10 cellular contexts compared by ENCODE assay signal in the genomic region with DNA sequence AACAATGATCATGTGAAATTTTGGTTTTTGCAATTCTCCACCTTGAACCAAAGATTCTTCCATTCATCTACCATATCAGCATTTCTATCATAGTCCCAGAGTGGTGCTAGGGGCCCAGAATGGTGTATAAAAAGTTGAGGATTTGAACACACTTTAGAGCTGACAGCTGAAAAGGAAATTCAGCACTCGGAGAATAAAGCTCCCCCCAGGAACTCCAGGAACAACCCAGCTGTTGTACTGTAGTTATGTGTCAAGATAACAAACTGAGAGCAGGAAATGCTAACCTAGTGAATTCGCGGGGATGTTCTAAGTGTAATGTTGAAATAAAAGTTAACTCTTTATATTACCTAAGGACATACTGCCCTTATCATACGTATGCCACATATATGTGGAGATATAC.
A peak's percentile ranks its signal among the peaks of the same experiment; 100 is the strongest.
DNase-seq lines count a peak whose midpoint lies in the region; ATAC-seq and TF ChIP-seq lines count a peak whose summit lies in the region.
"Had no signal": no experiment of that assay in that cellular context is flagged by ENCODE, and none has a peak within 500 bp of the region (broad histone marks: within the 10 kb centered on the region; RNA-seq: fewer than 3 reads in every experiment).

No MANE protein-coding gene starts in this region.

- intact Hi-C loops in right lobe of liver (cut with DNase I): no loop called here

- H3K4me1 ChIP-seq in right lobe of liver (peaks cover 0 to 8% (median 0%) of the 10 kb centered on the region in 4 donors), thoracic aorta (ENCODE audit: control insufficient read depth in 1 of 2, low read depth in 2 of 2) (peaks cover 45 to 71% of the 10 kb centered on the region in 2 donors)

- TF ChIP-seq CTCF in coronary artery (IDR thresholded peaks at IDR 0.05) (no peak), right lobe of liver (IDR thresholded peaks at IDR 0.05) (no peak), thoracic aorta (IDR thresholded peaks at IDR 0.05) (no peak)

- H3K36me3 ChIP-seq in right lobe of liver (no peaks in the 10 kb centered on the region), thoracic aorta (no peaks in the 10 kb centered on the region)

- H3K4me3 ChIP-seq in coronary artery (peak overlapping the region; percentile 61), right lobe of liver (no peak overlapping the region), thoracic aorta (peak overlapping the region; percentile 60)

- 23% methylated on average over 4 of the region's 4 CpGs for WGBS in right lobe of liver (ENCODE audit: insufficient coverage, low coverage, low lambda C conversion rate, missing lambda C conversion rate)

- peak; percentile 63 for DNase-seq in NCI-H510A treated with DMSO at 0.1 percent for 48 hours (lab: John Stamatoyannopoulos, UW)
- no peak for DNase-seq in coronary artery (ENCODE audit: low spot score)
- DNase-seq in right lobe of liver: no peak
- DNase-seq in thoracic aorta (ENCODE audit: low spot score): no peak
- DNase-seq in stimulated activated CD4-positive, alpha-beta T cell treated with anti-CD3 and anti-CD28 coated beads, Interleukin-4, amount 100 ng/mL, for 24 hours: no peak
- no peak for DNase-seq in superior temporal gyrus (ENCODE audit: extremely low spot score)
- no peak for DNase-seq in NCI-H187 (lab: John Stamatoyannopoulos, UW)
- DNase-seq: activated T-cell treated with anti-CD3 and anti-CD28 coated beads for 4 hours, GF-D8, RPMI8226 had no signal

- no peak for TF ChIP-seq POLR2A in right lobe of liver (IDR thresholded peaks at IDR 0.05)

- H3K27ac ChIP-seq in coronary artery (peak overlapping the region; percentile 79 to 80), right lobe of liver (no peak overlapping the region), thoracic aorta (peak overlapping the region; percentile 62 to 78)

- H3K9me3 ChIP-seq in right lobe of liver (no peaks in the 10 kb centered on the region), thoracic aorta (no peaks in the 10 kb centered on the region)

- H3K27me3 ChIP-seq in right lobe of liver (no peaks in the 10 kb centered on the region), thoracic aorta (replicated peaks; ENCODE audit: insufficient read depth) (no peaks in the 10 kb centered on the region)

- ATAC-seq in right lobe of liver (peak; percentile 59 to 76 (median 68)), thoracic aorta (ENCODE audit: insufficient number of reproducible peaks, low FRiP score, low read depth) (no peak)

Comparison
In these comparisons a context has a peak if more than half of its experiments do, and no peak if none do; other contexts are left out.
1. H3K27ac ChIP-seq: peak in coronary artery (2 of 2) and thoracic aorta (2 of 2); none in right lobe of liver (0 of 3).
2. H3K4me3 ChIP-seq: peak in coronary artery (single experiment) and thoracic aorta (single experiment); none in right lobe of liver (0 of 3).